ENCODE assay signal across 8 cellular contexts in genomic region chr6:127515794-127516675, GRCh38.
DNase-seq lines count a peak whose midpoint lies in the region; ATAC-seq and TF ChIP-seq lines count a peak whose summit lies in the region.

No MANE protein-coding gene starts in this region.

- peaks cover 17% of the 10 kb centered on the region for H3K27me3 Mint-ChIP-seq in stimulated activated memory B cell treated with anti-CD40 and anti-IgM and Interleukin-4, amounts not matched to agents 10 μg/mL and 1 μg/mL and 100 μg/mL, for 72 hours

- peaks cover 10 to 47% of the 10 kb centered on the region in 2 donors for H3K27me3 ChIP-seq in muscle layer of colon (ENCODE audit: control insufficient read depth in 1 of 2, insufficient read depth in 2 of 2, low read length in 2 of 2)

- H3K36me3 Mint-ChIP-seq in stimulated activated memory B cell treated with anti-CD40 and anti-IgM and Interleukin-4, amounts not matched to agents 10 μg/mL and 1 μg/mL and 100 μg/mL, for 72 hours: no peaks in the 10 kb centered on the region

- H3K4me1 ChIP-seq in muscle layer of colon (ENCODE audit: insufficient read depth, low read length): peaks cover 11% of the 10 kb centered on the region

- peaks cover 27% of the 10 kb centered on the region for H3K4me1 Mint-ChIP-seq in stimulated activated memory B cell treated with anti-CD40 and anti-IgM and Interleukin-4, amounts not matched to agents 10 μg/mL and 1 μg/mL and 100 μg/mL, for 72 hours

- H3K27ac ChIP-seq in muscle layer of colon (ENCODE audit: low read depth, low read length): peak overlapping the region; percentile 3

- H3K36me3 ChIP-seq in muscle layer of colon (ENCODE audit: insufficient read depth, low read length): no peaks in the 10 kb centered on the region

- peak overlapping the region; percentile 60 to 67 for H3K4me3 ChIP-seq in muscle layer of colon (ENCODE audit: low read depth in 1 of 2, low read length in 2 of 2)

- no peaks in the 10 kb centered on the region for H3K9me3 Mint-ChIP-seq in stimulated activated memory B cell treated with anti-CD40 and anti-IgM and Interleukin-4, amounts not matched to agents 10 μg/mL and 1 μg/mL and 100 μg/mL, for 72 hours

- H3K9me3 ChIP-seq in muscle layer of colon (ENCODE audit: low read length): no peaks in the 10 kb centered on the region

- H3K27ac Mint-ChIP-seq in stimulated activated memory B cell treated with anti-CD40 and anti-IgM and Interleukin-4, amounts not matched to agents 10 μg/mL and 1 μg/mL and 100 μg/mL, for 72 hours: peak overlapping the region; percentile 61

- ATAC-seq in GM19351 (IDR thresholded peaks at IDR 0.05; ENCODE audit: unreplicated experiment) (peak; percentile 68), HG03442 (IDR thresholded peaks at IDR 0.05; ENCODE audit: unreplicated experiment) (peak; percentile 59)
- peak; percentile 89 for ATAC-seq in stimulated activated memory B cell treated with anti-CD40 and anti-IgM and Interleukin-4, amounts not matched to agents 10 μg/mL and 1 μg/mL and 100 μg/mL, for 72 hours

- no peak overlapping the region for H3K9ac ChIP-seq in muscle layer of colon (ENCODE audit: low read length)

- DNase-seq in C1 segment of cervical spinal cord (lab: John Stamatoyannopoulos, UW) (peak in 13 of 14 donors; percentile 54 to 92 (median 84)), NCI-H748 treated with DMSO at 0.1 percent for 48 hours (lab: John Stamatoyannopoulos, UW) (peak; percentile 94), activated T-cell treated with anti-CD3 and anti-CD28 coated beads for 24 hours (ENCODE audit: low read depth) (peak; percentile 55), erythroblast (lab: John Stamatoyannopoulos, UW) (peak; percentile 18 to 24)

- peak overlapping the region; percentile 90 for H3K4me3 Mint-ChIP-seq in stimulated activated memory B cell treated with anti-CD40 and anti-IgM and Interleukin-4, amounts not matched to agents 10 μg/mL and 1 μg/mL and 100 μg/mL, for 72 hours

- TF ChIP-seq POLR2A in erythroblast (IDR thresholded peaks at IDR 0.05; ENCODE audit: low read length): no peak

Comparison
In these comparisons a context has a peak if more than half of its experiments do, and no peak if none do; other contexts are left out.
1. Peak in every context shown above with its lines: DNase-seq, ATAC-seq, H3K4me3 ChIP-seq and H3K27ac ChIP-seq.
2. DNase-seq: peak in every context shown above with its lines; median percentile 94 in NCI-H748 treated with DMSO at 0.1 percent for 48 hours; 84 in C1 segment of cervical spinal cord; 55 in activated T-cell treated with anti-CD3 and anti-CD28 coated beads for 24 hours; 21 in erythroblast.